ENCODE assay signal across 12 cellular contexts in genomic region chr3:154642066-154642619, GRCh38.
"Had no signal": no experiment of that assay in that cellular context is flagged by ENCODE, and none has a peak within 500 bp of the region (broad histone marks: within the 10 kb centered on the region; RNA-seq: fewer than 3 reads in every experiment).

No MANE protein-coding gene starts in this region.

- ATAC-seq: natural killer cell; stimulated activated effector memory CD8-positive, alpha-beta T cell treated with anti-CD3 and anti-CD28 coated beads, Interleukin-12 subunit alpha, Interleukin-12 subunit beta, amount 100 ng/mL, for 72 hours had no signal

- H3K4me3 ChIP-seq: left ventricle myocardium inferior had no signal

- H3K27ac ChIP-seq: left ventricle myocardium inferior had no signal

- DNase-seq: activated CD4-positive, alpha-beta T cell treated with anti-CD3 and anti-CD28 coated beads, Interleukin-2, amount 10 ng/mL, durations not matched to agents 7 days and 5 days; activated naive CD4-positive, alpha-beta T cell treated with Interleukin-2 at 50 U/mL for 16 hours; anterior cingulate cortex; effector CD8-positive, alpha-beta T cell; foreskin fibroblast; hypothalamus; kidney; left ventricle myocardium inferior; natural killer cell; posterior cingulate gyrus; retina had no signal

- H3K36me3 ChIP-seq: left ventricle myocardium inferior had no signal

- H3K4me1 ChIP-seq: left ventricle myocardium inferior had no signal
